ENCODE assay signal across 8 cellular contexts in genomic region chr20:62622877-62623487, GRCh38. TPM values are rescaled to one million over a fixed set of nuclear protein-coding genes. Genes with fewer than 3 reads are reported as not detected.
A peak's percentile ranks its signal among the peaks of the same experiment; 100 is the strongest.
DNase-seq lines count a peak whose midpoint lies in the region; ATAC-seq and TF ChIP-seq lines count a peak whose summit lies in the region.

No MANE protein-coding gene starts in this region.

- peaks cover 35% of the 10 kb centered on the region for H3K4me1 Mint-ChIP-seq in activated CD4-positive, alpha-beta T cell treated with anti-CD3 and anti-CD28 coated beads, Interleukin-2, amount 10 ng/mL, durations not matched to agents 24 days and 14 days

- peak overlapping the region; percentile 13 for H3K9ac ChIP-seq in mesenchymal stem cell (ENCODE audit: low read length)

- ATAC-seq in HG03139 (IDR thresholded peaks at IDR 0.05; ENCODE audit: unreplicated experiment), result no peak

- 88% methylated on average over 29 of the region's 29 CpGs for WGBS in mesenchymal stem cell
- WGBS in tibial nerve, 2 donors, result 31 to 75% methylated on average over 8 to 29 of the region's 29 CpGs
- 48 to 62% methylated on average over 13 to 28 of the region's 29 CpGs for WGBS in lower leg skin, 2 donors

- H4K91ac ChIP-seq in mesenchymal stem cell (ENCODE audit: low read length), result peak overlapping the region; percentile 93

- H3K18ac ChIP-seq in mesenchymal stem cell (ENCODE audit: low read depth in 1 of 2, low read length in 2 of 2), result peak overlapping the region; percentile 34 to 95

- peak overlapping the region; percentile 99 for H3K27ac Mint-ChIP-seq in activated CD4-positive, alpha-beta T cell treated with anti-CD3 and anti-CD28 coated beads, Interleukin-2, amount 10 ng/mL, durations not matched to agents 24 days and 14 days

- no peak for TF ChIP-seq EP300 in tibial nerve (IDR thresholded peaks at IDR 0.05)

- H3K27me3 ChIP-seq in mesenchymal stem cell (ENCODE audit: control insufficient read depth in 1 of 2, insufficient read depth in 1 of 2, low read length in 2 of 2) (peaks cover 0 to 6% of the 10 kb centered on the region in 2 experiments), tibial nerve (peaks cover 0 to 39% of the 10 kb centered on the region in 2 donors)

- no peaks in the 10 kb centered on the region for H3K79me1 ChIP-seq in mesenchymal stem cell (replicated peaks; ENCODE audit: low read length, poor library complexity, severe bottlenecking)

- H3K36me3 ChIP-seq in mesenchymal stem cell (ENCODE audit: control insufficient read depth in 1 of 2, insufficient read depth in 2 of 2, low read depth in 1 of 2, low read length in 2 of 2) (no peaks in the 10 kb centered on the region), tibial nerve (no peaks in the 10 kb centered on the region)

- H3K36me3 Mint-ChIP-seq in activated CD4-positive, alpha-beta T cell treated with anti-CD3 and anti-CD28 coated beads, Interleukin-2, amount 10 ng/mL, durations not matched to agents 24 days and 14 days (ENCODE audit: low read depth), result no peaks in the 10 kb centered on the region

- H3K4me2 ChIP-seq in mesenchymal stem cell (ENCODE audit: low read length, poor library complexity, severe bottlenecking), result peak overlapping the region; percentile 19

- no peak overlapping the region for H3K23ac ChIP-seq in mesenchymal stem cell (ENCODE audit: low read length in 2 of 2)

- peak overlapping the region; percentile 72 for H2AFZ ChIP-seq in mesenchymal stem cell (ENCODE audit: low read depth, low read length)

- peak overlapping the region; percentile 38 for H2BK15ac ChIP-seq in mesenchymal stem cell (ENCODE audit: low read depth, poor library complexity, severe bottlenecking)

- H2AK5ac ChIP-seq in mesenchymal stem cell (ENCODE audit: low read length, severe bottlenecking), result peak overlapping the region; percentile 86

- H2BK120ac ChIP-seq in mesenchymal stem cell (ENCODE audit: low read depth, low read length), result peak overlapping the region; percentile 84

- peak overlapping the region in 1 of 2 experiments; percentile 91 for H2BK12ac ChIP-seq in mesenchymal stem cell (ENCODE audit: low read length in 2 of 2)

- peak overlapping the region; percentile 62 to 75 for H3K4ac ChIP-seq in mesenchymal stem cell (ENCODE audit: low read depth in 1 of 2, low read length in 2 of 2)

- H2BK5ac ChIP-seq in mesenchymal stem cell (ENCODE audit: low read depth, low read length, poor library complexity, severe bottlenecking), result peak overlapping the region; percentile 95

- no peaks in the 10 kb centered on the region for H3K9me3 Mint-ChIP-seq in activated CD4-positive, alpha-beta T cell treated with anti-CD3 and anti-CD28 coated beads, Interleukin-2, amount 10 ng/mL, durations not matched to agents 24 days and 14 days

- peak overlapping the region in 1 of 2 experiments; percentile 50 for H3K14ac ChIP-seq in mesenchymal stem cell (ENCODE audit: low read length in 2 of 2)

- H3K9me3 ChIP-seq in mesenchymal stem cell (ENCODE audit: control insufficient read depth, low read length), result no peaks in the 10 kb centered on the region
- no peaks in the 10 kb centered on the region for H3K9me3 ChIP-seq in tibial nerve

- H3K27ac ChIP-seq in angular gyrus (ENCODE audit: low read depth, low read length) (peak overlapping the region; percentile 49), mesenchymal stem cell (ENCODE audit: low read length, poor library complexity, severe bottlenecking) (peak overlapping the region; percentile 98), tibial nerve (peak overlapping the region; percentile 81 to 95 (median 94))

- H3K4me3 ChIP-seq in mesenchymal stem cell (ENCODE audit: insufficient read depth in 1 of 2, low read depth in 1 of 2, low read length in 2 of 2) (peak overlapping the region in 1 of 2 experiments; percentile 25), tibial nerve (no peak overlapping the region), lower leg skin (ENCODE audit: low read depth, poor library complexity, severe bottlenecking) (no peak overlapping the region)

- TF ChIP-seq CTCF in tibial nerve (IDR thresholded peaks at IDR 0.05) (no peak), lower leg skin (IDR thresholded peaks at IDR 0.05) (no peak)

- H3K27me3 Mint-ChIP-seq in activated CD4-positive, alpha-beta T cell treated with anti-CD3 and anti-CD28 coated beads, Interleukin-2, amount 10 ng/mL, durations not matched to agents 24 days and 14 days, result no peaks in the 10 kb centered on the region

- peak overlapping the region; percentile 89 for H4K8ac ChIP-seq in mesenchymal stem cell (ENCODE audit: low read length)

- TF ChIP-seq POLR2A in tibial nerve (IDR thresholded peaks at IDR 0.05), result no peak
- TF ChIP-seq POLR2A in lower leg skin (IDR thresholded peaks at IDR 0.05), result no peak

- H3K4me1 ChIP-seq in mesenchymal stem cell (ENCODE audit: control insufficient read depth, insufficient read depth, low read depth, low read length) (peaks cover 61% of the 10 kb centered on the region), tibial nerve (peaks cover 0 to 59% (median 29%) of the 10 kb centered on the region in 4 donors)

- H3K4me3 Mint-ChIP-seq in activated CD4-positive, alpha-beta T cell treated with anti-CD3 and anti-CD28 coated beads, Interleukin-2, amount 10 ng/mL, durations not matched to agents 24 days and 14 days, result peak overlapping the region; percentile 82

- intact Hi-C loops in activated CD4-positive, alpha-beta T cell treated with anti-CD3 and anti-CD28 coated beads, Interleukin-2, amount 10 ng/mL, durations not matched to agents 24 days and 14 days (cut with micrococcal nuclease), result loop anchor here (5.0 kb wide), 1 partner anchor 169 kb away; no protein-coding TSS in a partner anchor
- intact Hi-C loops in lower leg skin (cut with DNase I; ENCODE audit: low total_unique reads), result no loop called here

- no peak for DNase-seq in activated CD4-positive, alpha-beta T cell treated with anti-CD3 and anti-CD28 coated beads, Interleukin-2, amount 10 ng/mL, durations not matched to agents 24 days and 14 days
- DNase-seq in activated CD4-positive, alpha-beta T cell treated with anti-CD3 and anti-CD28 coated beads, Interleukin-2, amount 50 U/mL, for 1 hour, result no peak
- DNase-seq in mesenchymal stem cell (no peak), tibial nerve (ENCODE audit: low spot score in 2 of 2) (no peak), OCI-M1 (lab: John Stamatoyannopoulos, UW) (no peak), lower leg skin (ENCODE audit: low spot score in 2 of 2) (no peak)

RNA-seq across cellular contexts. Expression of gene SLCO4A1, which starts 19.3 kb away (rescaled TPM):
- 57.8 and 67.3 TPM in 2 replicates for total RNA-seq in activated CD4-positive, alpha-beta T cell treated with anti-CD3 and anti-CD28 coated beads, Interleukin-2, amount 10 ng/mL, durations not matched to agents 24 days and 14 days
- not detected for polyA plus RNA-seq in mesenchymal stem cell (2013, experiment 1 of 2)
- not detected for polyA plus RNA-seq in mesenchymal stem cell (2013, experiment 2 of 2)
- total RNA-seq in tibial nerve (10 to 100 TPM; 24.3 to 73.7 (median 40.5) TPM), lower leg skin (100 to 1,000 TPM in 1 of 4 donors, 10 to 100 TPM in 3; 77.9 to 107 (median 81.5) TPM)
